ENCODE assay signal across 22 cellular contexts in the genomic region with DNA sequence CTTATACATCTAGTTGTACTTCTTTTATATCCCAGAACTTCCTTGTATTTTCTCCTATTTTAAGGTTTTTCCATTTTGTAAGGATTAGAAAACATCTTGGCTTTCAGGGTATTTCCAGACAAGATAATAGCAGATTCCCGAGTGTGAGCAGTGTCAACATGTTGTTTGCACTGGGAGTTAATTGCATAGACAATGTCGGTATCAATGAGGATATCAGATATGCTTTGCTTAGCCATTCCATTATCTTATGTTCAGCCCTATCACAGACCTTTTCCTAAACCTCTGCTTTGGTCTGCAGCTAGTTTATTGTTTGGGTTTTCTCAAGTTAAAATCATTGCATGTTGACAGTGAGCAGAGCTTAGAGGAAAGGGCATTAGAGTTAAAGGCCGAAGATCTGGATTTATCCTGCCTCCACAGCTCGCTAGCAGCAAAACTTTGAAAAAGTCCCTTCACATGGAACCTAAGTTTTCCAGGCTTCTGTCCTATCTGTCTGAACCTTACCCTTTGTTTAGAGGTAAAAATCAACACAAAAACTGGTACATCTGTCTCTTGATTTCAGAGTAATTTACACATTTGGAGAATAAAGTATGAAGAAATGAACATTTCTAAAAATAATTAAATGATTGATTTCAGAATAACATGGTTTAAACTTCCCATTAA.
"Had no signal": no experiment of that assay in that cellular context is flagged by ENCODE, and none has a peak within 500 bp of the region (broad histone marks: within the 10 kb centered on the region; RNA-seq: fewer than 3 reads in every experiment).

No MANE protein-coding gene starts in this region.

- DNase-seq: IMR-90, Karpas-422, KG1, MG63, NCI-H1092, NCI-H1105 treated with DMSO at 0.1 percent for 48 hours, NCI-H1417 treated with DMSO at 0.1 percent for 48 hours, NCI-H1694, NCI-H187 treated with DMSO at 0.1 percent for 48 hours, NCI-H2029 treated with DMSO at 0.1 percent for 48 hours, NCI-H226, NCI-H446, NCI-H510A, NCI-H524 treated with DMSO at 0.1 percent for 48 hours, Right ventricle myocardium superior, RPMI8226, SIG-M5 had no signal

- H3K27ac ChIP-seq: HL-60, SJSA1, SK-N-MC had no signal

- FAIRE-seq: HTR-8/SVneo, RCC 7860 had no signal

- H3K4me1 ChIP-seq: SJSA1 had no signal

- H3K27me3 ChIP-seq: MG63, SJSA1 had no signal

- H3K4me3 ChIP-seq: MG63, SJSA1, SK-N-MC had no signal

- H3K36me3 ChIP-seq: MG63, SJSA1 had no signal

- H3K9me3 ChIP-seq: MG63, SJSA1 had no signal
